Comparison of ENCODE assay signal across 1 cellular context in genomic region chr19:988510-988909, GRCh38.
TF ChIP-seq lines count a peak whose summit lies in the region.

No MANE protein-coding gene starts in this region.

TF ChIP-seq in K562, 482 proteins besides CTCF, POLR2A, EP300 and RAD21:
- TF ChIP-seq CEBPB (tag; IDR thresholded peaks at IDR 0.05) (no peak), ZNF280A (IDR thresholded peaks at IDR 0.05; ENCODE audit: low read depth, partially characterized antibody) (no peak), IRF1 (CRISPR knock-in tag; IDR thresholded peaks at IDR 0.05; ENCODE audit: borderline replicate concordance) (no peak), TCF7L2 (IDR thresholded peaks at IDR 0.05; ENCODE audit: low read depth, low read length) (no peak), POLR2G (IDR thresholded peaks at IDR 0.05; ENCODE audit: low read depth, low read length) (peak; percentile 42; the same call in 1 of the 2 replicates), ZNF324 (CRISPR knock-in tag; IDR thresholded peaks at IDR 0.05) (no peak), BRD9 (IDR thresholded peaks at IDR 0.05; ENCODE audit: low read depth, partially characterized antibody) (no peak), KHSRP (IDR thresholded peaks at IDR 0.05) (no peak), HMG20A (CRISPR knock-in tag; conservative IDR thresholded peaks at IDR 0.05) (no peak), ZNF740 (CRISPR knock-in tag; IDR thresholded peaks at IDR 0.05) (no peak), ZNF740 (tag; IDR thresholded peaks at IDR 0.05) (no peak), MLLT1 (IDR thresholded peaks at IDR 0.05) (no peak), CHD1 (IDR thresholded peaks at IDR 0.05; ENCODE audit: low read length) (no peak), RBFOX2 (IDR thresholded peaks at IDR 0.05; ENCODE audit: low read depth, low read length) (peak; percentile 10; the same call in 1 of the 2 replicates), ZNF584 (CRISPR knock-in tag; IDR thresholded peaks at IDR 0.05; ENCODE audit: low read depth) (no peak), ATF1 (CRISPR knock-in tag; IDR thresholded peaks at IDR 0.05) (no peak), ATF1 (tag; IDR thresholded peaks at IDR 0.05) (no peak), SFPQ (IDR thresholded peaks at IDR 0.05; ENCODE audit: low read depth, low read length) (no peak), ZNF778 (CRISPR knock-in tag; IDR thresholded peaks at IDR 0.05) (no peak), CGGBP1 (CRISPR knock-in tag; IDR thresholded peaks at IDR 0.05) (no peak)
TF ChIP-seq in K562: peak in this region for 2.
